Comparison of ENCODE assay signal across 8 cellular contexts in genomic region chr5:40834391-40834848, GRCh38. TPM values are rescaled to one million over a fixed set of nuclear protein-coding genes. Genes with fewer than 3 reads are reported as not detected.
DNase-seq lines count a peak whose midpoint lies in the region; ATAC-seq and TF ChIP-seq lines count a peak whose summit lies in the region.

No MANE protein-coding gene starts in this region.

- H3K9me3 ChIP-seq in CD8-positive, alpha-beta memory T cell (ENCODE audit: low read length) = no peaks in the 10 kb centered on the region
- H3K9me3 ChIP-seq in MG63 = no peaks in the 10 kb centered on the region

- H3K36me3 ChIP-seq in CD8-positive, alpha-beta memory T cell (ENCODE audit: insufficient read depth, low read length) = peaks cover 41% of the 10 kb centered on the region
- H3K36me3 ChIP-seq in MG63 = peaks cover 55% of the 10 kb centered on the region

- H3K27me3 Mint-ChIP-seq in CD8-positive, alpha-beta memory T cell = peaks cover 0 to 2% of the 10 kb centered on the region in 2 donors

- POLR2A ChIA-PET in CD8-positive, alpha-beta memory T cell (lab: Charles Lee) = interaction anchor here (0.6 to 1.2 kb wide), 3 partner anchors 11 to 79 kb away, joined by 3 to 8 read pairs (median 5); partner anchors contain the start of gene PRKAA1

- peak; percentile 46 to 81 (median 79) for DNase-seq in CD8-positive, alpha-beta memory T cell
- peak; percentile 24 for DNase-seq in MG63
- peak; percentile 24 for DNase-seq in activated T-helper 1 cell treated with Interleukin-2 at 50 U/mL for 16 hours (ENCODE audit: low read depth)
- DNase-seq in fibroblast of pulmonary artery (ENCODE audit: low read depth) = peak; percentile 45
- peak; percentile 11 for DNase-seq in pulmonary artery endothelial cell (ENCODE audit: low read depth, low spot score)
- DNase-seq in NK-92 treated with Interleukin-12 subunit alpha and Interleukin-12 subunit beta, amount 100 ng/mL, for 24 hours (lab: John Stamatoyannopoulos, UW) = no peak

- H3K27me3 ChIP-seq in CD8-positive, alpha-beta memory T cell (ENCODE audit: insufficient read depth, low read length, poor library complexity, severe bottlenecking) = no peaks in the 10 kb centered on the region
- no peaks in the 10 kb centered on the region for H3K27me3 ChIP-seq in MG63

- peak overlapping the region; percentile 99 for H3K4me3 ChIP-seq in CD8-positive, alpha-beta memory T cell (ENCODE audit: low read length)
- H3K4me3 ChIP-seq in MG63 = peak overlapping the region; percentile 98
- peak overlapping the region; percentile 94 for H3K4me3 ChIP-seq in fibroblast of pulmonary artery (replicated peaks; ENCODE audit: low read depth, low read length)

- H3K27ac Mint-ChIP-seq in CD8-positive, alpha-beta memory T cell = peak overlapping the region; percentile 94 to 100 (median 99)

- peaks cover 11 to 59% (median 16%) of the 10 kb centered on the region in 3 donors for H3K36me3 Mint-ChIP-seq in CD8-positive, alpha-beta memory T cell

- peaks cover 0 to 4% (median 0%) of the 10 kb centered on the region in 5 donors for H3K9me3 Mint-ChIP-seq in CD8-positive, alpha-beta memory T cell

- H3K4me1 ChIP-seq in CD8-positive, alpha-beta memory T cell (ENCODE audit: insufficient read depth, low read length) = peaks cover 33% of the 10 kb centered on the region

- H3K4me3 Mint-ChIP-seq in CD8-positive, alpha-beta memory T cell = peak overlapping the region; percentile 95 to 99 (median 98)

- ATAC-seq in HG02981 (IDR thresholded peaks at IDR 0.05; ENCODE audit: unreplicated experiment) (no peak), HG03469 (IDR thresholded peaks at IDR 0.05; ENCODE audit: unreplicated experiment) (no peak)

- CTCF ChIA-PET in CD8-positive, alpha-beta memory T cell (lab: Charles Lee) = no interaction called here

- peaks cover 43 to 61% (median 60%) of the 10 kb centered on the region in 3 donors for H3K4me1 Mint-ChIP-seq in CD8-positive, alpha-beta memory T cell

- peak overlapping the region; percentile 98 for H3K27ac ChIP-seq in CD8-positive, alpha-beta memory T cell (ENCODE audit: low read depth, low read length)

- no peak for TF ChIP-seq CTCF in fibroblast of pulmonary artery (IDR thresholded peaks at IDR 0.05; ENCODE audit: low read length, missing control alignments)

RNA-seq across cellular contexts. Expression of gene RPL37, which starts 0.6 kb away (rescaled TPM):
- total RNA-seq in CD8-positive, alpha-beta memory T cell = 1,000 to 10,000 TPM; 1,652 to 1,731 TPM
- 1,994 TPM for polyA plus RNA-seq in CD8-positive, alpha-beta memory T cell
- 134 and 523 TPM in 2 replicates for total RNA-seq in MG63 (2014; rRNA removed; shearing (Covaris generic); ENCODE audit: low replicate concordance)
- total RNA-seq in pulmonary artery endothelial cell = 1,544 and 2,625 TPM in 2 replicates

RNA-seq across cellular contexts. Expression of gene CARD6, which starts 6.7 kb away (rescaled TPM):
- 1 to 10 TPM; 1.8 to 2.1 TPM for total RNA-seq in CD8-positive, alpha-beta memory T cell
- polyA plus RNA-seq in CD8-positive, alpha-beta memory T cell = 2.3 TPM
- 2.0 and 2.4 TPM in 2 replicates for total RNA-seq in MG63 (2014; rRNA removed; shearing (Covaris generic); ENCODE audit: low replicate concordance)
- 29.5 and 37.9 TPM in 2 replicates for total RNA-seq in pulmonary artery endothelial cell

RNA-seq across cellular contexts. Expression of gene PRKAA1, which starts 36.2 kb away (rescaled TPM):
- total RNA-seq in CD8-positive, alpha-beta memory T cell = 10 to 100 TPM; 73.3 to 79.4 TPM
- 46.7 TPM for polyA plus RNA-seq in CD8-positive, alpha-beta memory T cell
- 69.0 and 128 TPM in 2 replicates for total RNA-seq in MG63 (2014; rRNA removed; shearing (Covaris generic); ENCODE audit: low replicate concordance)
- total RNA-seq in pulmonary artery endothelial cell = 135 and 136 TPM in 2 replicates
